1 cellular context compared by ENCODE assay signal in the genomic region with DNA sequence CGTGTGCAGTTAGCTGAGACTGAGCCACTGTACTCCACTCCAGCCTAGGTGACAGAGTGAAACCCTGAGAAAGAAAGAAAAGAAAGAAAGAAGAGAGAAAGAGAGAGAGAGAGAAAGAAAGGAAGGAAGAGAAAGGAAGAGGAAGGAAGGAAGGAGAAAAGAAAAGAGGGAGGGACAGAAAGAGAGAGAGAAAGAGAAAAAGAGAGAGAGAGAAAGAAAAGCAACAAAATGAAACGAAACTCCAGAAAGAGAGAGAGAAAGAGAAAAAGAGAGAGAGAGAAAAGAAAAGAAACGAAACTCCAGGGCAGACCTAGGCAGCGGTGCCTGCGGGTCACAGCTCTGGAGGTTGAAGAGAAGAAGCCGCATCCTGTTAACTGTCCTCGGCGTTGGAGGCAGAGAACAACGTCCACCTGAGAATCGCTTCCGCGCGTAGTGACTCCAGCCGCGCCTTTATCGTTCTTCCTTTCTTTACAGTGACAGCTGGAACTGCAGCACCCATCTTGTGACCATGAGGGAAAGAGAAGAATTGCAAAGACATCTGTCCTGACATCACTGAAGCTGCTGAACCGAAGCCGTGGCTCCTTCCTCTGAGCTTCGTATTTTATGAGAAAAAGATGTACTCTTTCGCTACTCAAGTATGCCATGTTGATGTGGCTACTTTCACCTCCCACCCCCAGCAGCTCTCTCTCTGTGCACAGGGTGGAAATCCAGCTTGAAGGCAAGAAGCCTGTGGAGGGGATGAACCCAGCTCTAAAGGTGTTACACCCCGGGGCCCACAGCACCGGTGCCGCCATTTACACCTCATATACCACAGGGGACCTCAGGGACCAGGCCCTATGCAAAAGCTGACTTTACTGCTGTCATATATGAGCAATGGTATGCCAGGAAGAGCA.
TF ChIP-seq lines count a peak whose summit lies in the region.

No MANE protein-coding gene starts in this region.

TF ChIP-seq in H1, 55 proteins besides CTCF, POLR2A, EP300 and RAD21:
- no peak for TF ChIP-seq FOSL1 (IDR thresholded peaks at IDR 0.05; ENCODE audit: insufficient read depth, low read depth, low read length)
- no peak for TF ChIP-seq RNF2 (IDR thresholded peaks at IDR 0.05; ENCODE audit: borderline replicate concordance, low read depth, low read length, missing control alignments, poor library complexity, severe bottlenecking)
- TF ChIP-seq BRCA1 (IDR thresholded peaks at IDR 0.05; ENCODE audit: low read depth, low read length): no peak
- no peak for TF ChIP-seq ATF2 (IDR thresholded peaks at IDR 0.05; ENCODE audit: low read length)
- no peak for TF ChIP-seq GABPA (IDR thresholded peaks at IDR 0.05; ENCODE audit: borderline replicate concordance, insufficient read depth, low read length)
- no peak for TF ChIP-seq BCL11A (IDR thresholded peaks at IDR 0.05; ENCODE audit: low read depth in 2 of 2, low read length in 2 of 2)
- no peak for TF ChIP-seq SUZ12 (IDR thresholded peaks at IDR 0.05; ENCODE audit: low read length)
- no peak for TF ChIP-seq USF2 (IDR thresholded peaks at IDR 0.05; ENCODE audit: low read length)
- TF ChIP-seq ASH2L (IDR thresholded peaks at IDR 0.05; ENCODE audit: low read length): no peak
